ENCODE assay signal across 15 cellular contexts in genomic region chr7:17520941-17521340, GRCh38.
DNase-seq lines count a peak whose midpoint lies in the region; ATAC-seq and TF ChIP-seq lines count a peak whose summit lies in the region.
"Had no signal": no experiment of that assay in that cellular context is flagged by ENCODE, and none has a peak within 500 bp of the region (broad histone marks: within the 10 kb centered on the region; RNA-seq: fewer than 3 reads in every experiment).

No MANE protein-coding gene starts in this region.

- H3K36me3 ChIP-seq in SK-N-SH (replicated peaks in 1 of 2; ENCODE audit: control insufficient read depth in 1 of 2, insufficient read depth in 2 of 2, low read length in 1 of 2) = no peaks in the 10 kb centered on the region
- H3K36me3 ChIP-seq in mammary epithelial cell (ENCODE audit: insufficient read depth, low read length) = no peaks in the 10 kb centered on the region
- no peaks in the 10 kb centered on the region for H3K36me3 ChIP-seq in lower lobe of right lung
- H3K36me3 ChIP-seq in urinary bladder (ENCODE audit: insufficient read depth) = no peaks in the 10 kb centered on the region
- H3K36me3 ChIP-seq in Karpas-422 (ENCODE audit: insufficient read depth, low read length) = no peaks in the 10 kb centered on the region

- H3K27ac ChIP-seq in SK-N-SH (ENCODE audit: low read depth in 2 of 2, low read length in 1 of 2) = peak overlapping the region in 1 of 2 experiments; percentile 73; a peak in 2 of 4 replicates
- peak overlapping the region; percentile 72 for H3K27ac ChIP-seq in mammary epithelial cell (ENCODE audit: insufficient read depth, low read depth, low read length)
- peak overlapping the region; percentile 2 for H3K27ac ChIP-seq in lower lobe of right lung
- peak overlapping the region; percentile 50 for H3K27ac ChIP-seq in urinary bladder (ENCODE audit: low read depth)
- H3K27ac ChIP-seq in Karpas-422 (ENCODE audit: low read length) = no peak overlapping the region
- H3K27ac ChIP-seq: dorsolateral prefrontal cortex had no signal

- H3K27ac Mint-ChIP-seq in T-cell = no peak overlapping the region
- no peak overlapping the region for H3K27ac Mint-ChIP-seq in activated CD4-positive, alpha-beta memory T cell treated with anti-CD3 and anti-CD28 coated beads for 36 hours
- H3K27ac Mint-ChIP-seq: activated CD4-positive, alpha-beta T cell treated with anti-CD3 and anti-CD28 coated beads, Interleukin-2, amount 10 ng/mL, durations not matched to agents 7 days and 5 days; CD8-positive, alpha-beta T cell had no signal

- no peak overlapping the region for H3K4me3 ChIP-seq in SK-N-SH (ENCODE audit: low read depth in 2 of 2, low read length in 1 of 2)
- peak overlapping the region in 1 of 3 experiments; percentile 14 for H3K4me3 ChIP-seq in mammary epithelial cell (replicated peaks in 1 of 3; ENCODE audit: insufficient read depth in 1 of 3, low read depth in 2 of 3, low read length in 3 of 3)
- no peak overlapping the region for H3K4me3 ChIP-seq in lower lobe of right lung
- no peak overlapping the region for H3K4me3 ChIP-seq in urinary bladder (ENCODE audit: low read depth, low read length)
- no peak overlapping the region for H3K4me3 ChIP-seq in Karpas-422 (ENCODE audit: low read length)
- H3K4me3 ChIP-seq: dorsolateral prefrontal cortex, mucosa of descending colon had no signal

- no peak overlapping the region for H3K9ac ChIP-seq in SK-N-SH
- no peak overlapping the region for H3K9ac ChIP-seq in mammary epithelial cell (ENCODE audit: insufficient read depth, low read length)
- H3K9ac ChIP-seq in Karpas-422 (ENCODE audit: low read length) = no peak overlapping the region

- ATAC-seq in SK-N-SH treated with all-trans-retinoic acid at 6 μM for 48 hours (no peak), lower lobe of right lung (no peak), T-cell (replicated peaks in 1 of 4) (no peak)
- ATAC-seq: CD8-positive, alpha-beta T cell; mucosa of descending colon had no signal

- POLR2A ChIA-PET in SK-N-SH (lab: Yijun Ruan, JAX) (no interaction called here), T-cell (lab: Charles Lee) (interaction anchor here (0.7 kb wide), 2 partner anchors 88 to 207 kb away, joined by 3 to 6 read pairs; no protein-coding TSS in a partner anchor)
- POLR2A ChIA-PET in activated CD4-positive, alpha-beta memory T cell treated with anti-CD3 and anti-CD28 coated beads for 36 hours (lab: Charles Lee) = no interaction called here

- no peaks in the 10 kb centered on the region for H3K36me3 Mint-ChIP-seq in T-cell
- H3K36me3 Mint-ChIP-seq in activated CD4-positive, alpha-beta memory T cell treated with anti-CD3 and anti-CD28 coated beads for 36 hours = no peaks in the 10 kb centered on the region
- H3K36me3 Mint-ChIP-seq: CD8-positive, alpha-beta T cell had no signal

- CTCF ChIA-PET in SK-N-SH (lab: Yijun Ruan, JAX) = no interaction called here
- CTCF ChIA-PET in mammary epithelial cell (lab: Charles Lee; ENCODE audit: low non-redundant PET) = no interaction called here
- CTCF ChIA-PET in T-cell (lab: Charles Lee) = no interaction called here
- CTCF ChIA-PET in activated CD4-positive, alpha-beta memory T cell treated with anti-CD3 and anti-CD28 coated beads for 36 hours (lab: Charles Lee) = no interaction called here

- H4K20me1 ChIP-seq in SK-N-SH (ENCODE audit: insufficient read depth) (no peaks in the 10 kb centered on the region), mammary epithelial cell (ENCODE audit: insufficient read depth, low read length) (no peaks in the 10 kb centered on the region), Karpas-422 (ENCODE audit: insufficient read depth, low read depth, low read length) (no peaks in the 10 kb centered on the region)

- dilution Hi-C loops in mammary epithelial cell (cut with HindIII; ENCODE audit: low sequenced_read_pairs) = no loop called here

- TF ChIP-seq CTCF in SK-N-SH (IDR thresholded peaks at IDR 0.05) (no peak), mammary epithelial cell (conservative IDR thresholded peaks at IDR 0.05 in 1 of 2, IDR thresholded peaks at IDR 0.05 in 1 of 2; ENCODE audit: extremely low read depth in 1 of 2, insufficient read depth in 1 of 2, low read depth in 1 of 2, low read length in 2 of 2) (no peak), lower lobe of right lung (IDR thresholded peaks at IDR 0.05) (no peak)

- H2AFZ ChIP-seq in SK-N-SH (ENCODE audit: low read depth) = 0 out of 2 replicates have a peak overlapping the region, but pooled peaks have one; percentile 53
- peak overlapping the region; percentile 50 for H2AFZ ChIP-seq in mammary epithelial cell (ENCODE audit: low read depth, low read length)
- no peak overlapping the region for H2AFZ ChIP-seq in Karpas-422 (ENCODE audit: low read length)

- no peak overlapping the region for H3K4me3 Mint-ChIP-seq in T-cell
- H3K4me3 Mint-ChIP-seq in activated CD4-positive, alpha-beta memory T cell treated with anti-CD3 and anti-CD28 coated beads for 36 hours = no peak overlapping the region
- H3K4me3 Mint-ChIP-seq: activated CD4-positive, alpha-beta T cell treated with anti-CD3 and anti-CD28 coated beads, Interleukin-2, amount 10 ng/mL, durations not matched to agents 7 days and 5 days; CD8-positive, alpha-beta T cell had no signal

- H3K4me2 ChIP-seq in SK-N-SH = peak overlapping the region; percentile 38; the same call in 1 of the 2 replicates
- peak overlapping the region; percentile 81 for H3K4me2 ChIP-seq in mammary epithelial cell (ENCODE audit: insufficient read depth, low read depth, low read length)
- H3K4me2 ChIP-seq in Karpas-422 (ENCODE audit: low read depth, low read length, poor library complexity, severe bottlenecking) = no peak overlapping the region

- in situ Hi-C loops in mammary epithelial cell (cut with MboI; ENCODE audit: low sequenced_read_pairs in 2 of 2) = no loop called here

- TF ChIP-seq RAD21 in SK-N-SH (IDR thresholded peaks at IDR 0.05; ENCODE audit: low read length) = no peak

- DNase-seq in SK-N-SH = no peak
- DNase-seq in mammary epithelial cell = no peak
- no peak for DNase-seq in lower lobe of right lung
- DNase-seq in Karpas-422 = no peak
- DNase-seq in T-cell = no peak
- DNase-seq in activated CD4-positive, alpha-beta memory T cell treated with anti-CD3 and anti-CD28 coated beads for 36 hours = no peak
- DNase-seq: 8988T; activated CD4-positive, alpha-beta T cell treated with anti-CD3 and anti-CD28 coated beads, Interleukin-2, amount 10 ng/mL, durations not matched to agents 7 days and 5 days; CD8-positive, alpha-beta T cell; dorsolateral prefrontal cortex; foreskin melanocyte; mucosa of descending colon; NCI-H187 treated with DMSO at 0.1 percent for 48 hours had no signal

- H3K9me3 ChIP-seq in SK-N-SH (no peaks in the 10 kb centered on the region), mammary epithelial cell (replicated peaks; ENCODE audit: insufficient read depth, low read length) (no peaks in the 10 kb centered on the region), lower lobe of right lung (no peaks in the 10 kb centered on the region), Karpas-422 (ENCODE audit: low read length) (no peaks in the 10 kb centered on the region)
- H3K9me3 ChIP-seq: mucosa of descending colon had no signal

- H3K4me1 ChIP-seq in SK-N-SH (ENCODE audit: control insufficient read depth in 1 of 2, insufficient read depth in 2 of 2, low read depth in 1 of 2, low read length in 1 of 2) = peaks cover 0 to 16% of the 10 kb centered on the region in 2 experiments; a peak in 1 of 4 replicates
- H3K4me1 ChIP-seq in mammary epithelial cell (ENCODE audit: insufficient read depth, low read length) = peaks cover 24% of the 10 kb centered on the region
- H3K4me1 ChIP-seq in lower lobe of right lung = peaks cover 19% of the 10 kb centered on the region
- no peaks in the 10 kb centered on the region for H3K4me1 ChIP-seq in urinary bladder (ENCODE audit: insufficient read depth)
- H3K4me1 ChIP-seq in Karpas-422 (ENCODE audit: low read length) = no peaks in the 10 kb centered on the region

- no TSS peak for BruUV-seq in mammary epithelial cell (replicated peaks; lab: Mats Ljungman, UMichigan)

- H3K79me2 ChIP-seq in SK-N-SH (ENCODE audit: insufficient read depth) = no peaks in the 10 kb centered on the region
- no peaks in the 10 kb centered on the region for H3K79me2 ChIP-seq in mammary epithelial cell (ENCODE audit: insufficient read depth, low read length)
- no peaks in the 10 kb centered on the region for H3K79me2 ChIP-seq in Karpas-422 (ENCODE audit: low read length)

- H3F3A ChIP-seq in SK-N-SH (replicated peaks; ENCODE audit: insufficient read depth) = peaks cover 9% of the 10 kb centered on the region

- no peak for TF ChIP-seq EP300 in SK-N-SH (IDR thresholded peaks at IDR 0.05; ENCODE audit: borderline replicate concordance in 1 of 2, low read depth in 1 of 2, low read length in 1 of 2)

- H3K27me3 Mint-ChIP-seq in T-cell = peaks cover 0 to 3% of the 10 kb centered on the region in 2 donors
- H3K27me3 Mint-ChIP-seq in activated CD4-positive, alpha-beta memory T cell treated with anti-CD3 and anti-CD28 coated beads for 36 hours = no peaks in the 10 kb centered on the region

- WGBS in SK-N-SH (ENCODE audit: low lambda C conversion rate) = 0% methylated on average over 1 of the region's 1 CpG
- WGBS in mammary epithelial cell (ENCODE audit: low coverage, missing lambda C conversion rate) = 80% methylated on average over 1 of the region's 1 CpG
- WGBS in urinary bladder = 85% methylated on average over 1 of the region's 1 CpG

- H3K9me2 ChIP-seq in SK-N-SH (no peaks in the 10 kb centered on the region), Karpas-422 (replicated peaks; ENCODE audit: insufficient read depth, low read length) (no peaks in the 10 kb centered on the region)

- no peaks in the 10 kb centered on the region for H3K9me3 Mint-ChIP-seq in T-cell
- no peaks in the 10 kb centered on the region for H3K9me3 Mint-ChIP-seq in activated CD4-positive, alpha-beta memory T cell treated with anti-CD3 and anti-CD28 coated beads for 36 hours
- H3K9me3 Mint-ChIP-seq: CD8-positive, alpha-beta T cell had no signal

- intact Hi-C loops in mammary epithelial cell (cut with micrococcal nuclease) = no loop called here
- intact Hi-C loops in lower lobe of right lung (cut with DNase I) = no loop called here
- intact Hi-C loops in activated CD4-positive, alpha-beta memory T cell treated with anti-CD3 and anti-CD28 coated beads for 36 hours (cut with micrococcal nuclease) = loop anchor here (10.0 kb wide), 1 partner anchor 76 kb away; no protein-coding TSS in a partner anchor

- H3K4me1 Mint-ChIP-seq in T-cell = peaks cover 3 to 9% (median 5%) of the 10 kb centered on the region in 3 donors
- H3K4me1 Mint-ChIP-seq in activated CD4-positive, alpha-beta memory T cell treated with anti-CD3 and anti-CD28 coated beads for 36 hours (ENCODE audit: low read depth) = peaks cover 6% of the 10 kb centered on the region

- H3K27me3 ChIP-seq in SK-N-SH (ENCODE audit: insufficient read depth) = no peaks in the 10 kb centered on the region; the same call in 1 of the 2 replicates
- H3K27me3 ChIP-seq in mammary epithelial cell (ENCODE audit: insufficient read depth, low read length) = no peaks in the 10 kb centered on the region
- H3K27me3 ChIP-seq in lower lobe of right lung (ENCODE audit: low read depth) = no peaks in the 10 kb centered on the region
- no peaks in the 10 kb centered on the region for H3K27me3 ChIP-seq in Karpas-422 (ENCODE audit: low read length)
- H3K27me3 ChIP-seq: dorsolateral prefrontal cortex had no signal

TF ChIP-seq in SK-N-SH, 30 proteins besides CTCF, POLR2A, EP300 and RAD21 (continues in another document):
- no peak for TF ChIP-seq EZH2phosphoT487 (IDR thresholded peaks at IDR 0.05; ENCODE audit: borderline replicate concordance, low read depth)

Comparison
In these comparisons a context has a peak if more than half of its experiments do, and no peak if none do; other contexts are left out.
1. POLR2A ChIA-PET loops: an anchor here in T-cell (0.7 kb wide); none called in SK-N-SH and activated CD4-positive, alpha-beta memory T cell treated with anti-CD3 and anti-CD28 coated beads for 36 hours.